In the genomic region with DNA sequence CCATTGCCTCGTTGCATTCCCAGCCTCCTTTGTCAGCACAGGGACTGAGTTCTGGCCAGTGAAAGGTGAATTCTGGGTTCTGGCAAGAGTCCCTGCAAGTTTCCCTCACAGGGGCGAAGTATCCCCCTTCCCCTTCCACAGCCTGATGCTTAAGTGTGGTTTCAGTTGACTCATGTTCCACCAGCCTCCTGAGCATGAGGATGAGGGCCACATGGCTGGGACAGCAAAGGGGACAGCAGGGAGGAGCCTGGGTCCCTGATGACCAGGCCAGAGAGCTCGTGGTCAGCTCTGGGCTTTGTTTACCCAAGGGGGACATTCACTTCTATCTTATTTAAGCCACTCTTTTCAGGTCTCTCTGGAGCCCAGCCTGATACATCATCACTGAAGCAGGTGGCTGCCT, we compare ENCODE assay signal across 22 cellular contexts. TPM values are rescaled to one million over a fixed set of nuclear protein-coding genes. Genes with fewer than 3 reads are reported as not detected.
DNase-seq lines count a peak whose midpoint lies in the region; ATAC-seq, FAIRE-seq and TF ChIP-seq lines count a peak whose summit lies in the region.
"Had no signal": no experiment of that assay in that cellular context is flagged by ENCODE, and none has a peak within 500 bp of the region (broad histone marks: within the 10 kb centered on the region; RNA-seq: fewer than 3 reads in every experiment).

No MANE protein-coding gene starts in this region.

- CTCF ChIA-PET in activated CD8-positive, alpha-beta T cell treated with anti-CD3 and anti-CD28 coated beads, Interleukin-2, amount 10 ng/mL, durations not matched to agents 7 days and 5 days (lab: Charles Lee) = no interaction called here
- CTCF ChIA-PET in activated CD8-positive, alpha-beta T cell treated with anti-CD3 and anti-CD28 coated beads for 36 hours (lab: Charles Lee) = no interaction called here

- 62 to 65% methylated on average over 3 of the region's 3 CpGs for WGBS in sigmoid colon, 2 donors
- WGBS in psoas muscle, 3 donors = 53 to 58% (median 55%) methylated on average over 3 of the region's 3 CpGs

- FAIRE-seq in kidney (lab: Jason Lieb, UNC) = no peak
- FAIRE-seq: A204.1, D721Med, G401.6, GM12891, HepG2 had no signal

- H3K4me3 ChIP-seq in coronary artery (no peak overlapping the region), kidney (ENCODE audit: low read length in 2 of 2) (no peak overlapping the region), sigmoid colon (no peak overlapping the region), psoas muscle (no peak overlapping the region)
- H3K4me3 ChIP-seq: GM23338 had no signal

- H3K27me3 ChIP-seq in sigmoid colon (no peaks in the 10 kb centered on the region), psoas muscle (ENCODE audit: insufficient read depth in 3 of 3, low read length in 2 of 3) (no peaks in the 10 kb centered on the region)
- H3K27me3 ChIP-seq: BE2C had no signal

- no peaks in the 10 kb centered on the region for H3K36me3 ChIP-seq in kidney (ENCODE audit: control insufficient read depth in 1 of 2, insufficient read depth in 2 of 2, low read length in 2 of 2)
- H3K36me3 ChIP-seq in sigmoid colon = no peaks in the 10 kb centered on the region
- no peaks in the 10 kb centered on the region for H3K36me3 ChIP-seq in psoas muscle (ENCODE audit: insufficient read depth in 1 of 2, low read depth in 1 of 2)
- H3K36me3 ChIP-seq: BE2C had no signal

- H3K27ac Mint-ChIP-seq in activated CD8-positive, alpha-beta T cell treated with anti-CD3 and anti-CD28 coated beads, Interleukin-2, amount 10 ng/mL, durations not matched to agents 7 days and 5 days = no peak overlapping the region
- H3K27ac Mint-ChIP-seq in activated CD8-positive, alpha-beta T cell treated with anti-CD3 and anti-CD28 coated beads for 36 hours = no peak overlapping the region
- H3K27ac Mint-ChIP-seq: CD4-positive, alpha-beta memory T cell; GM23338; H9 had no signal

- peaks cover 3% of the 10 kb centered on the region for H3K27me3 Mint-ChIP-seq in activated CD8-positive, alpha-beta T cell treated with anti-CD3 and anti-CD28 coated beads, Interleukin-2, amount 10 ng/mL, durations not matched to agents 7 days and 5 days (ENCODE audit: low read depth)
- no peaks in the 10 kb centered on the region for H3K27me3 Mint-ChIP-seq in activated CD8-positive, alpha-beta T cell treated with anti-CD3 and anti-CD28 coated beads for 36 hours

- POLR2A ChIA-PET in activated CD8-positive, alpha-beta T cell treated with anti-CD3 and anti-CD28 coated beads, Interleukin-2, amount 10 ng/mL, durations not matched to agents 7 days and 5 days (lab: Charles Lee) = no interaction called here
- POLR2A ChIA-PET in activated CD8-positive, alpha-beta T cell treated with anti-CD3 and anti-CD28 coated beads for 36 hours (lab: Charles Lee) = interaction anchor here (0.6 to 0.7 kb wide), 2 partner anchors 261 to 932 kb away, joined by 3 to 4 read pairs; no protein-coding TSS in a partner anchor

- no peaks in the 10 kb centered on the region for H3K36me3 Mint-ChIP-seq in activated CD8-positive, alpha-beta T cell treated with anti-CD3 and anti-CD28 coated beads, Interleukin-2, amount 10 ng/mL, durations not matched to agents 7 days and 5 days (ENCODE audit: low read depth)
- H3K36me3 Mint-ChIP-seq in activated CD8-positive, alpha-beta T cell treated with anti-CD3 and anti-CD28 coated beads for 36 hours (ENCODE audit: low read depth) = no peaks in the 10 kb centered on the region
- H3K36me3 Mint-ChIP-seq: CD4-positive, alpha-beta memory T cell had no signal

- intact Hi-C loops in activated CD8-positive, alpha-beta T cell treated with anti-CD3 and anti-CD28 coated beads for 36 hours (cut with micrococcal nuclease) = no loop called here
- intact Hi-C loops in kidney (cut with DNase I) (no loop called here), sigmoid colon (cut with DNase I) (no loop called here), psoas muscle (cut with DNase I) (no loop called here)

- TF ChIP-seq CTCF in activated CD8-positive, alpha-beta T cell treated with anti-CD3 and anti-CD28 coated beads for 36 hours (IDR thresholded peaks at IDR 0.05) = no peak
- TF ChIP-seq CTCF in coronary artery (IDR thresholded peaks at IDR 0.05) (no peak), kidney (IDR thresholded peaks at IDR 0.05; ENCODE audit: borderline replicate concordance, extremely low read depth, insufficient read depth) (no peak), sigmoid colon (IDR thresholded peaks at IDR 0.05) (no peak), psoas muscle (IDR thresholded peaks at IDR 0.05) (no peak)

- no peak overlapping the region for H3K4me3 Mint-ChIP-seq in activated CD8-positive, alpha-beta T cell treated with anti-CD3 and anti-CD28 coated beads, Interleukin-2, amount 10 ng/mL, durations not matched to agents 7 days and 5 days
- H3K4me3 Mint-ChIP-seq in activated CD8-positive, alpha-beta T cell treated with anti-CD3 and anti-CD28 coated beads for 36 hours = no peak overlapping the region
- H3K4me3 Mint-ChIP-seq: CD4-positive, alpha-beta memory T cell; GM23338; H9 had no signal

- H3K4me1 Mint-ChIP-seq in activated CD8-positive, alpha-beta T cell treated with anti-CD3 and anti-CD28 coated beads, Interleukin-2, amount 10 ng/mL, durations not matched to agents 7 days and 5 days (ENCODE audit: low read depth) = no peaks in the 10 kb centered on the region
- no peaks in the 10 kb centered on the region for H3K4me1 Mint-ChIP-seq in activated CD8-positive, alpha-beta T cell treated with anti-CD3 and anti-CD28 coated beads for 36 hours (ENCODE audit: low read depth)
- H3K4me1 Mint-ChIP-seq: CD4-positive, alpha-beta memory T cell had no signal

- no peaks in the 10 kb centered on the region for H3K9me3 ChIP-seq in kidney (ENCODE audit: control insufficient read depth in 1 of 2, low read length in 2 of 2)
- no peaks in the 10 kb centered on the region for H3K9me3 ChIP-seq in sigmoid colon
- no peaks in the 10 kb centered on the region for H3K9me3 ChIP-seq in psoas muscle
- H3K9me3 ChIP-seq: BE2C had no signal

- H3K9me3 Mint-ChIP-seq in activated CD8-positive, alpha-beta T cell treated with anti-CD3 and anti-CD28 coated beads, Interleukin-2, amount 10 ng/mL, durations not matched to agents 7 days and 5 days (ENCODE audit: insufficient read depth) = no peaks in the 10 kb centered on the region
- no peaks in the 10 kb centered on the region for H3K9me3 Mint-ChIP-seq in activated CD8-positive, alpha-beta T cell treated with anti-CD3 and anti-CD28 coated beads for 36 hours
- H3K9me3 Mint-ChIP-seq: GM23338, H9 had no signal

- H3K27ac ChIP-seq in coronary artery (no peak overlapping the region), kidney (ENCODE audit: low read depth in 2 of 2, low read length in 2 of 2) (no peak overlapping the region), sigmoid colon (no peak overlapping the region), psoas muscle (no peak overlapping the region)
- H3K27ac ChIP-seq: C4-2B had no signal

- H3K4me1 ChIP-seq in kidney (ENCODE audit: control insufficient read depth in 1 of 2, insufficient read depth in 1 of 2, low read depth in 1 of 2, low read length in 2 of 2) (no peaks in the 10 kb centered on the region), sigmoid colon (no peaks in the 10 kb centered on the region), psoas muscle (no peaks in the 10 kb centered on the region)
- H3K4me1 ChIP-seq: BE2C had no signal

- no peak for TF ChIP-seq POLR2A in sigmoid colon (IDR thresholded peaks at IDR 0.05)

- ATAC-seq in activated CD8-positive, alpha-beta T cell treated with anti-CD3 and anti-CD28 coated beads, Interleukin-2, amount 10 ng/mL, durations not matched to agents 7 days and 5 days = no peak
- no peak for ATAC-seq in activated CD8-positive, alpha-beta T cell treated with anti-CD3 and anti-CD28 coated beads for 36 hours
- ATAC-seq in psoas muscle = no peak
- ATAC-seq: GM23338, HepG2 had no signal

- no peak overlapping the region for H3K9ac ChIP-seq in kidney (ENCODE audit: low read length in 2 of 2)

- TF ChIP-seq EP300 in sigmoid colon (IDR thresholded peaks at IDR 0.05) = no peak

- DNase-seq in activated CD8-positive, alpha-beta T cell treated with anti-CD3 and anti-CD28 coated beads, Interleukin-2, amount 10 ng/mL, durations not matched to agents 7 days and 5 days = peak; percentile 14
- DNase-seq in activated CD8-positive, alpha-beta T cell treated with anti-CD3 and anti-CD28 coated beads for 36 hours = no peak
- DNase-seq in AG08396 (ENCODE audit: low spot score) (peak; percentile 0), coronary artery (ENCODE audit: low spot score) (peak; percentile 45), kidney (peak; percentile 31), sigmoid colon (no peak), psoas muscle (no peak)
- DNase-seq in effector CD8-positive, alpha-beta T cell (lab: John Stamatoyannopoulos, UW) = no peak
- DNase-seq: BE2C; CD4-positive, alpha-beta memory T cell; COR-L47; DMS153; DMS79 treated with DMSO at 0.1 percent for 48 hours; EL had no signal

RNA-seq across cellular contexts. Expression of gene CACNA2D4, which starts 36.5 kb away (rescaled TPM):
- total RNA-seq in activated CD8-positive, alpha-beta T cell treated with anti-CD3 and anti-CD28 coated beads, Interleukin-2, amount 10 ng/mL, durations not matched to agents 7 days and 5 days = 1 to 10 TPM; 6.8 to 7.0 TPM
- total RNA-seq in activated CD8-positive, alpha-beta T cell treated with anti-CD3 and anti-CD28 coated beads for 36 hours = 1 to 10 TPM; 4.2 to 4.3 TPM
- 7.3 TPM for total RNA-seq in kidney
- 2.5 TPM for polyA plus RNA-seq in kidney (ENCODE audit: insufficient read depth, low read depth, low replicate concordance)
- 1 to 10 TPM; 2.8 to 4.9 (median 3.4) TPM for total RNA-seq in sigmoid colon
- 1 to 10 TPM; 3.6 to 5.8 (median 5.4) TPM for polyA plus RNA-seq in sigmoid colon
- total RNA-seq in psoas muscle = 1 to 10 TPM in 1 of 4 donors, under 1 TPM in 3; 0.91 to 1.8 (median 0.94) TPM
- polyA plus RNA-seq in psoas muscle = 1 to 10 TPM in 1 of 3 donors, under 1 TPM in 2; 0.74 to 1.1 (median 0.90) TPM

Comparison
In these comparisons a context has a peak if more than half of its experiments do, and no peak if none do; other contexts are left out.
1. DNase-seq: peak in activated CD8-positive, alpha-beta T cell treated with anti-CD3 and anti-CD28 coated beads, Interleukin-2, amount 10 ng/mL, durations not matched to agents 7 days and 5 days (single experiment), AG08396 (single experiment), coronary artery (single experiment) and kidney (single experiment); none in activated CD8-positive, alpha-beta T cell treated with anti-CD3 and anti-CD28 coated beads for 36 hours (single experiment), sigmoid colon (single experiment), effector CD8-positive, alpha-beta T cell (single experiment) and psoas muscle (0 of 2).